ENCODE assay signal across 8 cellular contexts in the genomic region with DNA sequence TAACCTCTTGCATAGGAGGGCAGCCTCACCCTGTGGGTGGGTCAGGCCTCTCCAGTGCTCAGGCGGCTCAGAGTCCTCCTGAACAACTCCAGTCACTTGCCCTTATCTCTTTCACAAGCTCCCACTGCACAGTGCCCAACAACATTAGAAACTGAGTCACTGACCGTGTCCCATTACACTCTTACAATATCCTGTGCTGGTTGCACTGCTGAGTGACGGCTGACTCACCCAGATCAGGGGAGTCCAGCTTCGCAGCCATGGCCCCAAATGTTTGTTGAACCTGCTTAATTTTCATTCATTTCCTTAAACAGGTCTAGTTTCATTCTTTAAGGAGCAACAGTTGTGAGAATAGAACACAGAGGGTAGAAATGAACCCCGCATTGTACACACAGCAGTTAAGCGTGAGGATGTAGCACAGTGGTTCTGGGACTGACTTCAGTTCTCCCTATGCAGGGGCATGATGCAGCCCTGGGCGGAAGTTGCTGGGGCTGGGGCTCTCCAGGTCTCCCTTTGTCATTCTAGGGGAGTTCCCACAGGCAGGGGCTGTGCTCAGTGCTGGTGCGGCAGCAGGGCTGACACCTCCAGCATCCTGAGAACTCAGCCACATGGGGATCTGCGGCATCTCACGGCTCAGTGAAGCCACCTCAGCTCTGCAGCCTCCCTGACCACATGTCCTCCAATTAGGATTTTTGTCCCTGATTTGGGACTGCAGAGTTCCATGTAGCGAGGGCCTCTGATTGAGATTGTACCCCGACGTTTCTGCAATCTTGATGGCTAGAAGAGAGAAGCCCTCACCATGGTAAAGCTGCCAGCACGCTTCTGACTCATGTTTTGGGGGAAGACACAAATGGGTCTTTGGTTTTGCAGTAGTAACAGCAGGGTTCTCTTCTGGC. TPM values are rescaled to one million over a fixed set of nuclear protein-coding genes. Genes with fewer than 3 reads are reported as not detected.
A peak's percentile ranks its signal among the peaks of the same experiment; 100 is the strongest.
DNase-seq lines count a peak whose midpoint lies in the region; ATAC-seq and TF ChIP-seq lines count a peak whose summit lies in the region.

No MANE protein-coding gene starts in this region.

- no peak overlapping the region for H3K4me3 ChIP-seq in ACC112 (ENCODE audit: low read depth, low read length)
- H3K4me3 ChIP-seq in foreskin fibroblast (ENCODE audit: low read depth in 1 of 2, low read length in 2 of 2): no peak overlapping the region
- no peak overlapping the region for H3K4me3 ChIP-seq in HAP-1

- no peak for TF ChIP-seq CTCF in foreskin fibroblast (IDR thresholded peaks at IDR 0.05; ENCODE audit: low read depth, low read length)

- no peaks in the 10 kb centered on the region for H3K9me3 ChIP-seq in HAP-1

- ATAC-seq in GM19455 (IDR thresholded peaks at IDR 0.05; ENCODE audit: unreplicated experiment): peak; percentile 71
- ATAC-seq in HG03521 (IDR thresholded peaks at IDR 0.05; ENCODE audit: unreplicated experiment): peak; percentile 71

- H3K4me1 ChIP-seq in ACC112 (ENCODE audit: control insufficient read depth, insufficient read depth, low read length, unreplicated experiment) (peaks cover 33% of the 10 kb centered on the region), HAP-1 (no peaks in the 10 kb centered on the region)

- H3K36me3 ChIP-seq in ACC112 (ENCODE audit: insufficient read depth, low read length): peaks cover 9% of the 10 kb centered on the region; the same call in 1 of the 2 replicates
- 0 out of 2 replicates have a peak, but pooled peaks cover 3% of the 10 kb centered on the region for H3K36me3 ChIP-seq in HAP-1 (replicated peaks)

- peak; percentile 79 for DNase-seq in activated CD8-positive, alpha-beta memory T cell treated with anti-CD3 and anti-CD28 coated beads, Interleukin-2, amount 50 U/mL, for 24 hours (ENCODE audit: extremely low read depth)
- peak; percentile 27 to 32 for DNase-seq in foreskin fibroblast
- peak; percentile 79 for DNase-seq in stimulated activated CD8-positive, alpha-beta memory T cell treated with anti-CD3 and anti-CD28 coated beads, Interleukin-4, amount 100 ng/mL, for 24 hours (ENCODE audit: low read depth)
- DNase-seq in mesenteric fat pad (ENCODE audit: low spot score): no peak
- no peak for DNase-seq in HAP-1 (ENCODE audit: low spot score in 2 of 2)

- no peaks in the 10 kb centered on the region for H3K79me2 ChIP-seq in ACC112 (ENCODE audit: control insufficient read depth, insufficient read depth, low read length, unreplicated experiment)

- in situ Hi-C loops in HAP-1 (cut with MboI; ENCODE audit: low sequenced_read_pairs): no loop called here

- no peak overlapping the region for H2AFZ ChIP-seq in ACC112 (ENCODE audit: low read length, unreplicated experiment)

- H3K27ac ChIP-seq in ACC112 (ENCODE audit: low read depth, low read length): peak overlapping the region; percentile 37; the same call in 1 of the 2 replicates

- H3K27me3 ChIP-seq in ACC112 (ENCODE audit: insufficient read depth, low read length) (no peaks in the 10 kb centered on the region), HAP-1 (ENCODE audit: low read depth) (no peaks in the 10 kb centered on the region)

RNA-seq across cellular contexts. Expression of gene GPR68, which starts 16.1 kb away (rescaled TPM):
- 0.67 TPM for total RNA-seq in mesenteric fat pad

Comparison
In these comparisons a context has a peak if more than half of its experiments do, and no peak if none do; other contexts are left out.
1. DNase-seq: peak in activated CD8-positive, alpha-beta memory T cell treated with anti-CD3 and anti-CD28 coated beads, Interleukin-2, amount 50 U/mL, for 24 hours (single experiment), foreskin fibroblast (2 of 2) and stimulated activated CD8-positive, alpha-beta memory T cell treated with anti-CD3 and anti-CD28 coated beads, Interleukin-4, amount 100 ng/mL, for 24 hours (single experiment); none in mesenteric fat pad (single experiment) and HAP-1 (0 of 2).